ENCODE assay signal across 14 cellular contexts in the genomic region with DNA sequence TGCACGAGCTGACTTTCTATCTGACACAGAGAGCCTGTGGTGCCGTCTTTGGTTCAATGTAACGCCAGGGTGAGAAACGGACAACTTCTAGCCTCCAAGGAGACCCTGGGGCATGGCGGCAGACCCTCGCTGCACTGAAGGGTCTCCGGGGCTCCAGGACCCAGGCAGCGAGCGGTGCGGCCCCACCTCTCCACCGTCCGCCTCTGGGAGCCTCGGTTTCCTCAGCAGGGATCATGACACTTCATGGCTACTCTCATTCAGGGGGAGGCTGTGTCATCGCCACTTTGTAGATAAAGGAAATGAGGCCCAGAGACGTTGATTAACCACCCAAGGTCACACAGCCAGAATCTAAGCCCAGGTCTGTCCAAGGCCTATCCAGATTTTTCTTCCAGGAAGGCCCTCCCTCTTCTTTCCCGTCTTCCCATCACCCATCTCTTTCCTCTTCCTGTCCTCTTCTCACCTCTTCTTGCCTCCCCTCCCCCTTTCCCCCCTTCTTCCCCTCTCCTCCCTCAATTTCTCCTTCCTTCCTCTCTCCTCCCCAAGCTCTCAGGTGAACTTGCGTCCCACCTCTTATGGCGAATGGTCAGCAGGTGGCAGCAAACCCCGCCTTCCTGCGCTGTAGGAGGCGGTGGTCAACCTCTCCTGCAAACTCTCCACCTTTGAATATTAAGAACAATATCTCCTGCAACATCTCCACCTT.
DNase-seq lines count a peak whose midpoint lies in the region; TF ChIP-seq lines count a peak whose summit lies in the region.
"Had no signal": no experiment of that assay in that cellular context is flagged by ENCODE, and none has a peak within 500 bp of the region (broad histone marks: within the 10 kb centered on the region; RNA-seq: fewer than 3 reads in every experiment).

No MANE protein-coding gene starts in this region.

- H2AFZ ChIP-seq in OCI-LY3 (ENCODE audit: low read depth, low read length) (no peak overlapping the region), hepatocyte (no peak overlapping the region)

- intact Hi-C loops in cardiac septum (cut with DNase I) = no loop called here
- intact Hi-C loops in stomach (cut with DNase I; ENCODE audit: low total_unique reads) = no loop called here

- no peak overlapping the region for H3K27ac Mint-ChIP-seq in type B pancreatic cell
- H3K27ac Mint-ChIP-seq: CD4-positive, CD25-positive, alpha-beta regulatory T cell; naive thymus-derived CD4-positive, alpha-beta T cell; stimulated activated naive CD8-positive, alpha-beta T cell treated with anti-CD3 and anti-CD28 coated beads, Interleukin-15, Interleukin-2, amounts not matched to agents 100 ng/mL and 50 ng/mL, for 24 hours had no signal

- H3K4me3 Mint-ChIP-seq in type B pancreatic cell = no peak overlapping the region
- H3K4me3 Mint-ChIP-seq: CD4-positive, CD25-positive, alpha-beta regulatory T cell; naive thymus-derived CD4-positive, alpha-beta T cell; stimulated activated naive CD8-positive, alpha-beta T cell treated with anti-CD3 and anti-CD28 coated beads, Interleukin-15, Interleukin-2, amounts not matched to agents 100 ng/mL and 50 ng/mL, for 24 hours had no signal

- no peaks in the 10 kb centered on the region for H3K36me3 Mint-ChIP-seq in type B pancreatic cell
- H3K36me3 Mint-ChIP-seq: CD4-positive, CD25-positive, alpha-beta regulatory T cell; naive thymus-derived CD4-positive, alpha-beta T cell had no signal

- H3K9me3 Mint-ChIP-seq in type B pancreatic cell = no peaks in the 10 kb centered on the region
- H3K9me3 Mint-ChIP-seq: naive thymus-derived CD4-positive, alpha-beta T cell; stimulated activated naive CD8-positive, alpha-beta T cell treated with anti-CD3 and anti-CD28 coated beads, Interleukin-15, Interleukin-2, amounts not matched to agents 100 ng/mL and 50 ng/mL, for 24 hours had no signal

- H3K27me3 ChIP-seq in right atrium auricular region (no peaks in the 10 kb centered on the region), OCI-LY3 (ENCODE audit: low read depth, low read length) (peaks cover 10% of the 10 kb centered on the region; the same call in 1 of the 2 replicates), hepatocyte (no peaks in the 10 kb centered on the region), stomach (peaks cover 0 to 34% (median 14%) of the 10 kb centered on the region in 3 donors)

- H3K4me3 ChIP-seq in right atrium auricular region (no peak overlapping the region), OCI-LY3 (ENCODE audit: low read length) (no peak overlapping the region), hepatocyte (no peak overlapping the region), stomach (no peak overlapping the region)

- no peaks in the 10 kb centered on the region for H3K79me2 ChIP-seq in OCI-LY3 (ENCODE audit: low read length)
- H3K79me2 ChIP-seq in hepatocyte = no peaks in the 10 kb centered on the region

- peaks cover 8% of the 10 kb centered on the region for H3K27me3 Mint-ChIP-seq in type B pancreatic cell
- H3K27me3 Mint-ChIP-seq: CD4-positive, CD25-positive, alpha-beta regulatory T cell; stimulated activated naive CD8-positive, alpha-beta T cell treated with anti-CD3 and anti-CD28 coated beads, Interleukin-15, Interleukin-2, amounts not matched to agents 100 ng/mL and 50 ng/mL, for 24 hours had no signal

- no peak for TF ChIP-seq POLR2A in stomach (IDR thresholded peaks at IDR 0.05)

- no peak for TF ChIP-seq CTCF in right atrium auricular region (IDR thresholded peaks at IDR 0.05)
- peak; percentile 57 for TF ChIP-seq CTCF in OCI-LY3 (IDR thresholded peaks at IDR 0.05; ENCODE audit: low read depth, low read length)
- TF ChIP-seq CTCF in hepatocyte (IDR thresholded peaks at IDR 0.05; ENCODE audit: poor library complexity) = peak; percentile 34
- peak; percentile 46 for TF ChIP-seq CTCF in type B pancreatic cell (conservative IDR thresholded peaks at IDR 0.05)
- TF ChIP-seq CTCF in stomach (IDR thresholded peaks at IDR 0.05) = peak in 1 of 7 experiments; percentile 25

- no peaks in the 10 kb centered on the region for H3K36me3 ChIP-seq in right atrium auricular region
- H3K36me3 ChIP-seq in OCI-LY3 (replicated peaks; ENCODE audit: low read depth, low read length) = no peaks in the 10 kb centered on the region
- H3K36me3 ChIP-seq in hepatocyte (replicated peaks; ENCODE audit: insufficient read depth, low read depth) = no peaks in the 10 kb centered on the region
- H3K36me3 ChIP-seq in stomach = no peaks in the 10 kb centered on the region

- no peak overlapping the region for H3K27ac ChIP-seq in right atrium auricular region
- H3K27ac ChIP-seq in OCI-LY3 (ENCODE audit: low read length) = no peak overlapping the region
- no peak overlapping the region for H3K27ac ChIP-seq in hepatocyte
- H3K27ac ChIP-seq in stomach = no peak overlapping the region
- H3K27ac ChIP-seq: KMS-11 had no signal

- H3K9me3 ChIP-seq in right atrium auricular region = peaks cover 0 to 5% of the 10 kb centered on the region in 2 donors
- H3K9me3 ChIP-seq in OCI-LY3 (ENCODE audit: insufficient read depth, low read length) = no peaks in the 10 kb centered on the region
- H3K9me3 ChIP-seq in hepatocyte (ENCODE audit: low read depth) = no peaks in the 10 kb centered on the region
- H3K9me3 ChIP-seq in stomach = no peaks in the 10 kb centered on the region

- DNase-seq in right atrium auricular region (ENCODE audit: low spot score) = peak; percentile 7
- no peak for DNase-seq in cardiac septum (ENCODE audit: low spot score)
- DNase-seq in hepatocyte (ENCODE audit: low spot score) = no peak
- no peak for DNase-seq in type B pancreatic cell (ENCODE audit: extremely low spot score, unreplicated experiment)
- DNase-seq in occipital lobe (lab: John Stamatoyannopoulos, UW) = no peak
- no peak for DNase-seq in stomach
- no peak for DNase-seq in HuH-7.5 (ENCODE audit: low spot score)
- DNase-seq: CD4-positive, CD25-positive, alpha-beta regulatory T cell; naive thymus-derived CD4-positive, alpha-beta T cell; NCI-H510A treated with DMSO at 0.1 percent for 48 hours; T-helper 2 cell had no signal

- no peak overlapping the region for H3K4me2 ChIP-seq in OCI-LY3 (ENCODE audit: low read length)
- H3K4me2 ChIP-seq in hepatocyte = no peak overlapping the region
- H3K4me2 ChIP-seq: KMS-11 had no signal

- no peaks in the 10 kb centered on the region for H3K4me1 Mint-ChIP-seq in type B pancreatic cell (ENCODE audit: unreplicated experiment)
- H3K4me1 Mint-ChIP-seq: CD4-positive, CD25-positive, alpha-beta regulatory T cell; naive thymus-derived CD4-positive, alpha-beta T cell had no signal

- H3K4me1 ChIP-seq in right atrium auricular region = no peaks in the 10 kb centered on the region
- H3K4me1 ChIP-seq in OCI-LY3 (ENCODE audit: low read length) = no peaks in the 10 kb centered on the region
- no peaks in the 10 kb centered on the region for H3K4me1 ChIP-seq in hepatocyte (ENCODE audit: insufficient read depth)
- no peaks in the 10 kb centered on the region for H3K4me1 ChIP-seq in stomach

- 77% methylated on average over 19 of the region's 21 CpGs for WGBS in hepatocyte (ENCODE audit: low lambda C conversion rate, missing lambda C conversion rate)
- 63 to 67% (median 63%) methylated on average over 21 of the region's 21 CpGs for WGBS in stomach, 5 donors

- no peak overlapping the region for H3K9ac ChIP-seq in OCI-LY3 (ENCODE audit: low read length)
- H3K9ac ChIP-seq: KMS-11 had no signal

- H4K20me1 ChIP-seq in OCI-LY3 (ENCODE audit: insufficient read depth, low read length) = no peaks in the 10 kb centered on the region
- no peaks in the 10 kb centered on the region for H4K20me1 ChIP-seq in hepatocyte (ENCODE audit: insufficient read depth, poor library complexity, severe bottlenecking)

- no peak for TF ChIP-seq EP300 in stomach (IDR thresholded peaks at IDR 0.05)

- H3K9me2 ChIP-seq in hepatocyte (replicated peaks; ENCODE audit: insufficient read depth) = no peaks in the 10 kb centered on the region

Comparison
In these comparisons a context has a peak if more than half of its experiments do, and no peak if none do; other contexts are left out.
1. CTCF ChIP-seq: peak in OCI-LY3 (single experiment), hepatocyte (single experiment) and type B pancreatic cell (single experiment); none in right atrium auricular region (0 of 2).